33 cellular contexts compared by ENCODE assay signal in the genomic region with DNA sequence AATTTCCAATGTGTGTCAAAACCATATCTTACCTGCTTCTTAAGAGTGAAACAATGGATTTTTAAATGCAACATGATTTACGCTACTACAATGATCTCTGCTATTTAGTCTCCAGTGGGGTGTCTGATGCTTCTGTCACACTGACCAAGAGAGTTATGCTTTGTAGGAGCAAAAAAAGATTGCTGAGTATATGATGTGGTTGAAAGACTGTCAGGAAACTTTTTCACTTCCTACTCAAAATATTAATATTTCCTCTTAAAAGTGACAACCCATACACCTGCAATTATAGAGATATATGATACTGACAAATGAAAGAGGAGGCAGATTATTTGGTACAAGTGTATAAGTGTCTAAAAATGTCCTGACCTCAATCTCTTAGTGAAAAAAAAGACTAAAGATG.
"Had no signal": no experiment of that assay in that cellular context is flagged by ENCODE, and none has a peak within 500 bp of the region (broad histone marks: within the 10 kb centered on the region; RNA-seq: fewer than 3 reads in every experiment).

No MANE protein-coding gene starts in this region.

- H3K4me3 Mint-ChIP-seq: activated CD4-positive, alpha-beta memory T cell treated with anti-CD3 and anti-CD28 coated beads for 36 hours; activated CD4-positive, alpha-beta T cell treated with anti-CD3 and anti-CD28 coated beads for 36 hours; activated CD4-positive, alpha-beta T cell treated with anti-CD3 and anti-CD28 coated beads, Interleukin-2, amount 10 ng/mL, durations not matched to agents 24 days and 14 days; activated CD8-positive, alpha-beta memory T cell treated with anti-CD3 and anti-CD28 coated beads, Interleukin-2, amount 10 ng/mL, durations not matched to agents 7 days and 5 days; activated CD8-positive, alpha-beta T cell treated with anti-CD3 and anti-CD28 coated beads, Interleukin-2, amount 10 ng/mL, durations not matched to agents 7 days and 5 days; activated naive CD8-positive, alpha-beta T cell; activated T-cell treated with anti-CD3 and anti-CD28 coated beads, Interleukin-2, amount 50 U/mL, for 72 hours; central memory CD8-positive, alpha-beta T cell; dendritic cell treated with granulocyte-macrophage colony-stimulating factor and Interleukin-4, amounts not matched to agents 40 ng/mL and 50 ng/mL, for 4 days; endodermal cell; T-helper 2 cell treated with Interferon-gamma antibody and Interleukin-4, amounts not matched to agents 5 μg/mL and 100 μg/mL, for 36 hours had no signal

- H3K36me3 ChIP-seq: brain microvascular endothelial cell had no signal

- H3K4me3 ChIP-seq: coronary artery, dorsolateral prefrontal cortex had no signal

- H3K36me3 Mint-ChIP-seq: activated CD4-positive, alpha-beta memory T cell treated with anti-CD3 and anti-CD28 coated beads for 36 hours; activated CD8-positive, alpha-beta memory T cell treated with anti-CD3 and anti-CD28 coated beads, Interleukin-2, amount 10 ng/mL, durations not matched to agents 7 days and 5 days; activated naive CD8-positive, alpha-beta T cell had no signal

- H3K27ac Mint-ChIP-seq: activated CD4-positive, alpha-beta memory T cell treated with anti-CD3 and anti-CD28 coated beads for 36 hours; activated CD4-positive, alpha-beta T cell treated with anti-CD3 and anti-CD28 coated beads for 36 hours; activated CD4-positive, alpha-beta T cell treated with anti-CD3 and anti-CD28 coated beads, Interleukin-2, amount 10 ng/mL, durations not matched to agents 24 days and 14 days; activated CD8-positive, alpha-beta memory T cell treated with anti-CD3 and anti-CD28 coated beads, Interleukin-2, amount 10 ng/mL, durations not matched to agents 7 days and 5 days; activated CD8-positive, alpha-beta T cell treated with anti-CD3 and anti-CD28 coated beads, Interleukin-2, amount 10 ng/mL, durations not matched to agents 7 days and 5 days; activated naive CD8-positive, alpha-beta T cell; activated T-cell treated with anti-CD3 and anti-CD28 coated beads, Interleukin-2, amount 50 U/mL, for 72 hours; dendritic cell treated with granulocyte-macrophage colony-stimulating factor and Interleukin-4, amounts not matched to agents 40 ng/mL and 50 ng/mL, for 4 days; endodermal cell; T-helper 2 cell treated with Interferon-gamma antibody and Interleukin-4, amounts not matched to agents 5 μg/mL and 100 μg/mL, for 36 hours had no signal

- H3K4me1 Mint-ChIP-seq: activated CD4-positive, alpha-beta T cell treated with anti-CD3 and anti-CD28 coated beads for 36 hours; activated CD4-positive, alpha-beta T cell treated with anti-CD3 and anti-CD28 coated beads, Interleukin-2, amount 10 ng/mL, durations not matched to agents 24 days and 14 days; activated CD8-positive, alpha-beta memory T cell treated with anti-CD3 and anti-CD28 coated beads, Interleukin-2, amount 10 ng/mL, durations not matched to agents 7 days and 5 days; central memory CD8-positive, alpha-beta T cell had no signal

- ATAC-seq: activated CD4-positive, alpha-beta T cell treated with anti-CD3 and anti-CD28 coated beads for 36 hours; activated CD8-positive, alpha-beta memory T cell treated with anti-CD3 and anti-CD28 coated beads, Interleukin-2, amount 10 ng/mL, durations not matched to agents 7 days and 5 days; activated CD8-positive, alpha-beta T cell treated with anti-CD3 and anti-CD28 coated beads, Interleukin-2, amount 10 ng/mL, durations not matched to agents 7 days and 5 days; activated T-cell treated with anti-CD3 and anti-CD28 coated beads, Interleukin-2, amount 50 U/mL, for 72 hours; esophagus mucosa had no signal

- H3K27ac ChIP-seq: brain microvascular endothelial cell, coronary artery, dorsolateral prefrontal cortex had no signal

- H3K27me3 Mint-ChIP-seq: activated CD4-positive, alpha-beta memory T cell treated with anti-CD3 and anti-CD28 coated beads for 36 hours; activated CD4-positive, alpha-beta T cell treated with anti-CD3 and anti-CD28 coated beads for 36 hours; activated CD4-positive, alpha-beta T cell treated with anti-CD3 and anti-CD28 coated beads, Interleukin-2, amount 10 ng/mL, durations not matched to agents 24 days and 14 days; activated CD8-positive, alpha-beta memory T cell treated with anti-CD3 and anti-CD28 coated beads, Interleukin-2, amount 10 ng/mL, durations not matched to agents 7 days and 5 days; activated naive CD8-positive, alpha-beta T cell; central memory CD8-positive, alpha-beta T cell; dendritic cell treated with granulocyte-macrophage colony-stimulating factor and Interleukin-4, amounts not matched to agents 40 ng/mL and 50 ng/mL, for 4 days had no signal

- FAIRE-seq: astrocyte, bronchial epithelial cell, frontal cortex had no signal

- DNase-seq: activated CD4-positive, alpha-beta memory T cell treated with anti-CD3 and anti-CD28 coated beads for 36 hours; activated CD4-positive, alpha-beta T cell treated with anti-CD3 and anti-CD28 coated beads for 36 hours; activated CD4-positive, alpha-beta T cell treated with anti-CD3 and anti-CD28 coated beads, Interleukin-2, amount 10 ng/mL, durations not matched to agents 24 days and 14 days; activated CD4-positive, CD25-positive, alpha-beta regulatory T cell; activated CD4-positive, CD25-positive, alpha-beta regulatory T cell treated with anti-CD3 and anti-CD28 coated beads, Interleukin-2, amount 50 U/mL, for 72 hours; activated CD8-positive, alpha-beta memory T cell treated with anti-CD3 and anti-CD28 coated beads, Interleukin-2, amount 10 ng/mL, durations not matched to agents 7 days and 5 days; activated CD8-positive, alpha-beta memory T cell treated with anti-CD3 and anti-CD28 coated beads, Interleukin-2, amount 50 U/mL, for 4 hours; activated CD8-positive, alpha-beta T cell treated with anti-CD3 and anti-CD28 coated beads, Interleukin-2, amount 10 ng/mL, durations not matched to agents 7 days and 5 days; activated effector memory CD4-positive, alpha-beta T cell treated with Interleukin-2 at 50 U/mL for 16 hours; activated gamma-delta T cell treated with Interleukin-2 at 50 U/mL for 16 hours; activated naive CD4-positive, alpha-beta T cell treated with anti-CD3 and anti-CD28 coated beads, Interleukin-2, amount 50 U/mL, for 16 hours; activated naive CD4-positive, alpha-beta T cell treated with Interleukin-2 at 50 U/mL for 16 hours; activated T-cell treated with anti-CD3 and anti-CD28 coated beads, Interleukin-2, amount 50 U/mL, for 1 hour; activated T-cell treated with anti-CD3 and anti-CD28 coated beads, Interleukin-2, amount 50 U/mL, for 72 hours; amniotic stem cell; anterior cingulate cortex; brain microvascular endothelial cell; dorsolateral prefrontal cortex; effector memory CD4-positive, alpha-beta T cell; endodermal cell; foreskin fibroblast; head of caudate nucleus; hippocampal formation; T1000 had no signal

- H3K9me3 Mint-ChIP-seq: activated CD4-positive, alpha-beta memory T cell treated with anti-CD3 and anti-CD28 coated beads for 36 hours; activated CD4-positive, alpha-beta T cell treated with anti-CD3 and anti-CD28 coated beads, Interleukin-2, amount 10 ng/mL, durations not matched to agents 24 days and 14 days; activated T-cell treated with anti-CD3 and anti-CD28 coated beads, Interleukin-2, amount 50 U/mL, for 72 hours; central memory CD8-positive, alpha-beta T cell; dendritic cell treated with granulocyte-macrophage colony-stimulating factor and Interleukin-4, amounts not matched to agents 40 ng/mL and 50 ng/mL, for 4 days; endodermal cell; T-helper 2 cell treated with Interferon-gamma antibody and Interleukin-4, amounts not matched to agents 5 μg/mL and 100 μg/mL, for 36 hours had no signal

- H3K27me3 ChIP-seq: brain microvascular endothelial cell had no signal
